In the genomic region with DNA sequence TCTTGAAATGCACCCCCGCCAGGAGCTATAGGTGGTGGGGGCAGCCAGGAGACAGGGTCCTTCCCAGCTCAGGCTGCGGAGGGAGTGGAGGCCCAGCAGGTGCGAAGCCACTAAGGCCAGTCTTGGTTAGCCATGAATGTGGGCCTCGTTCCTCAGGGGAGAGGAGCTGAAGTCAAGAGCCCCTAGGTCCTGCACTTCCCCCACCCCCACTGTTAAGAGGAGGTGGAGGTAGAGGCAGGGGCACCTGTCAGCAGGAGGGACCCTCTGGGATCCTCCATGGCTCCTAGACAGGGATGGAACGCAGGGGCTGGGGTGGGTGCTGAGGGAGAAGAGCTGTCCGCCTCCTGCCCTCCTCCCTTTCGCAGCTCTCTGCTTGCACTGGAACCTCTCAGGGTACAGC, we compare ENCODE assay signal across 25 cellular contexts. TPM values are rescaled to one million over a fixed set of nuclear protein-coding genes. Genes with fewer than 3 reads are reported as not detected.
A peak's percentile ranks its signal among the peaks of the same experiment; 100 is the strongest.
DNase-seq lines count a peak whose midpoint lies in the region; ATAC-seq, FAIRE-seq and TF ChIP-seq lines count a peak whose summit lies in the region.
"Had no signal": no experiment of that assay in that cellular context is flagged by ENCODE, and none has a peak within 500 bp of the region (broad histone marks: within the 10 kb centered on the region; RNA-seq: fewer than 3 reads in every experiment).

No MANE protein-coding gene starts in this region.

- CTCF ChIA-PET in HepG2 (lab: Yijun Ruan, JAX; ENCODE audit: low intra/inter-chr PET ratio, low total read pairs), result no interaction called here

- H3K36me3 ChIP-seq in cardiac muscle cell (no peaks in the 10 kb centered on the region), WERI-Rb-1 (no peaks in the 10 kb centered on the region), HepG2 (replicated peaks in 1 of 2; ENCODE audit: control insufficient read depth in 1 of 2, insufficient read depth in 2 of 2, low read length in 2 of 2) (no peaks in the 10 kb centered on the region), upper lobe of right lung (no peaks in the 10 kb centered on the region)
- H3K36me3 ChIP-seq: ascending aorta, BLaER1 had no signal

- WGBS in HepG2 (ENCODE audit: low lambda C conversion rate), result 77% methylated on average over 7 of the region's 7 CpGs

- no peak for TF ChIP-seq CTCF in cardiac muscle cell (IDR thresholded peaks at IDR 0.05; ENCODE audit: low read depth, low read length)
- no peak for TF ChIP-seq CTCF in WERI-Rb-1 (IDR thresholded peaks at IDR 0.05; ENCODE audit: low read depth, low read length)
- TF ChIP-seq CTCF in HepG2 (CRISPR knock-in tag; IDR thresholded peaks at IDR 0.05), result no peak
- TF ChIP-seq CTCF in upper lobe of right lung (IDR thresholded peaks at IDR 0.05), result no peak

- H3K4me3 ChIP-seq in cardiac muscle cell (no peak overlapping the region), WERI-Rb-1 (ENCODE audit: low read depth, low read length) (no peak overlapping the region), HepG2 (replicated peaks in 1 of 3; ENCODE audit: insufficient read depth in 1 of 3, low read depth in 2 of 3, low read length in 3 of 3) (no peak overlapping the region; a peak in 1 of 6 replicates), upper lobe of right lung (no peak overlapping the region)
- H3K4me3 ChIP-seq: ascending aorta, BLaER1, GM12878 had no signal

- no peaks in the 10 kb centered on the region for H3K79me2 ChIP-seq in HepG2 (ENCODE audit: insufficient read depth, low read length)

- H4K20me1 ChIP-seq in HepG2 (ENCODE audit: insufficient read depth, low read length), result no peaks in the 10 kb centered on the region
- H4K20me1 ChIP-seq: BLaER1 had no signal

- FAIRE-seq in HepG2 (lab: Jason Lieb, UNC), result no peak
- FAIRE-seq: GM12878 had no signal

- intact Hi-C loops in left cardiac atrium (cut with DNase I), result loop anchor here in 1 of 2 donors (10.0 kb wide), 1 partner anchor 281 kb away; no protein-coding TSS in a partner anchor
- intact Hi-C loops in HepG2 (cut with micrococcal nuclease; ENCODE audit: unreplicated experiment), result no loop called here
- intact Hi-C loops in upper lobe of right lung (cut with DNase I), result no loop called here

- H3K27ac ChIP-seq in cardiac muscle cell (peak overlapping the region; percentile 1), WERI-Rb-1 (peak overlapping the region; percentile 43; the same call in 1 of the 2 replicates), HepG2 (ENCODE audit: extremely low read length, insufficient read depth, low read length) (no peak overlapping the region), upper lobe of right lung (no peak overlapping the region)
- H3K27ac ChIP-seq: ascending aorta, BLaER1 had no signal

- no peak overlapping the region for H2AFZ ChIP-seq in HepG2 (ENCODE audit: low read length)

- TF ChIP-seq RAD21 in HepG2 (CRISPR knock-in tag; IDR thresholded peaks at IDR 0.05), result no peak

- POLR2A ChIA-PET in HepG2 (lab: Yijun Ruan, JAX), result no interaction called here

- in situ Hi-C loops in HepG2 (cut with HindIII; ENCODE audit: extremely low pct_ligation_motif_present, low pct_unique_long_range_greater_than_20kb), result loop anchor here (25.0 kb wide), 1 partner anchor 1349 kb away; no protein-coding TSS in a partner anchor

- H3K9me3 ChIP-seq in cardiac muscle cell (ENCODE audit: low read depth) (no peaks in the 10 kb centered on the region), WERI-Rb-1 (ENCODE audit: severe bottlenecking) (no peaks in the 10 kb centered on the region), HepG2 (ENCODE audit: low read length) (no peaks in the 10 kb centered on the region), upper lobe of right lung (no peaks in the 10 kb centered on the region)
- H3K9me3 ChIP-seq: ascending aorta, Caco-2 had no signal

- ATAC-seq in left cardiac atrium, result no peak
- no peak for ATAC-seq in HepG2
- ATAC-seq in upper lobe of right lung, result no peak
- ATAC-seq in GM18873 (IDR thresholded peaks at IDR 0.05; ENCODE audit: low FRiP score, unreplicated experiment), result no peak
- ATAC-seq in HG03280 (IDR thresholded peaks at IDR 0.05; ENCODE audit: unreplicated experiment), result no peak
- ATAC-seq: GM12878 had no signal

- no peak for TF ChIP-seq EP300 in HepG2 (IDR thresholded peaks at IDR 0.05; ENCODE audit: low read depth in 2 of 2, low read length in 2 of 2)
- TF ChIP-seq EP300 in HepG2 (CRISPR knock-in tag; IDR thresholded peaks at IDR 0.05; ENCODE audit: borderline replicate concordance), result no peak

- peaks cover 14% of the 10 kb centered on the region for H3K4me1 ChIP-seq in cardiac muscle cell (ENCODE audit: low read depth)
- peaks cover 6% of the 10 kb centered on the region; the same call in 1 of the 2 replicates for H3K4me1 ChIP-seq in HepG2 (ENCODE audit: insufficient read depth, low read length)
- no peaks in the 10 kb centered on the region for H3K4me1 ChIP-seq in upper lobe of right lung
- H3K4me1 ChIP-seq: ascending aorta, Caco-2 had no signal

- peak in 1 of 2 donors; percentile 30 for DNase-seq in cardiac muscle cell (ENCODE audit: low read depth in 1 of 2, low spot score in 1 of 2)
- DNase-seq in left cardiac atrium, result no peak
- no peak for DNase-seq in WERI-Rb-1
- no peak for DNase-seq in HepG2 (ENCODE audit: low spot score)
- peak; percentile 31 for DNase-seq in upper lobe of right lung
- no peak for DNase-seq in MV-4-11 (lab: John Stamatoyannopoulos, UW)
- DNase-seq: ACHN; activated B cell treated with CpG ODN at 0.5 μM for 24 hours; activated CD4-positive, alpha-beta memory T cell treated with anti-CD3 and anti-CD28 coated beads for 36 hours; Caco-2; DMS79; mammary epithelial cell; NCI-H1105 treated with DMSO at 0.1 percent for 48 hours; NCI-H2081; NCI-H226; NCI-H748 treated with DMSO at 0.1 percent for 48 hours; occipital lobe; OCI-M1; substantia nigra had no signal

- no peak for TF ChIP-seq POLR2A in HepG2 (IDR thresholded peaks at IDR 0.05; ENCODE audit: insufficient read depth in 1 of 2, low read depth in 2 of 2, low read length in 2 of 2)

- no TSS peak for BruUV-seq in HepG2 (replicated peaks; lab: Mats Ljungman, UMichigan)

- peak overlapping the region; percentile 65; the same call in 1 of the 2 replicates for H3K4me2 ChIP-seq in HepG2 (ENCODE audit: low read depth, low read length)
- H3K4me2 ChIP-seq: BLaER1 had no signal

- H3K9ac ChIP-seq in HepG2 (ENCODE audit: insufficient read depth, low read depth, low read length), result no peak overlapping the region
- H3K9ac ChIP-seq: BLaER1 had no signal

- H3K27me3 ChIP-seq in cardiac muscle cell (no peaks in the 10 kb centered on the region), WERI-Rb-1 (ENCODE audit: insufficient read depth, low read depth, severe bottlenecking) (no peaks in the 10 kb centered on the region), HepG2 (ENCODE audit: control insufficient read depth in 1 of 2, insufficient read depth in 2 of 2, low read length in 2 of 2) (peaks cover 1 to 2% of the 10 kb centered on the region in 2 experiments; a peak in 2 of 5 replicates), upper lobe of right lung (peaks cover 51% of the 10 kb centered on the region)

TF ChIP-seq in HepG2, 621 proteins besides CTCF, POLR2A, EP300 and RAD21:
- TF ChIP-seq ZNF30 (CRISPR knock-in tag; IDR thresholded peaks at IDR 0.05) (no peak), ZNF547 (CRISPR knock-in tag; IDR thresholded peaks at IDR 0.05) (no peak), AHR (CRISPR knock-in tag; IDR thresholded peaks at IDR 0.05) (no peak), ZNF333 (CRISPR knock-in tag; IDR thresholded peaks at IDR 0.05; ENCODE audit: borderline replicate concordance) (no peak), RXRA (CRISPR knock-in tag; IDR thresholded peaks at IDR 0.05) (no peak), HOXA3 (CRISPR knock-in tag; IDR thresholded peaks at IDR 0.05) (no peak), PTBP1 (IDR thresholded peaks at IDR 0.05; ENCODE audit: low read depth, low read length, poor library complexity, severe bottlenecking) (no peak), HOXA5 (CRISPR knock-in tag; IDR thresholded peaks at IDR 0.05) (no peak), ARHGAP35 (CRISPR knock-in tag; IDR thresholded peaks at IDR 0.05; ENCODE audit: borderline replicate concordance) (no peak)

RNA-seq across cellular contexts. Expression of a gene that starts 37.1 kb away (rescaled TPM):
- 0.28 and 0.36 TPM in 2 replicates for total RNA-seq in cardiac muscle cell
- polyA plus RNA-seq in cardiac muscle cell, result 1.4 TPM in 1 of 2 replicates, not detected in the other
- total RNA-seq in left cardiac atrium, result not detected
- total RNA-seq in HepG2 (2016; rRNA removed; fragmentation: Illumina TruSeq; extraction: Trizol), result 0.04 TPM in 1 of 2 replicates, not detected in the other
- total RNA-seq in HepG2 (2016; cell fraction: cytosol; rRNA removed; fragmentation: Illumina TruSeq; extraction: Trizol; ENCODE audit: low read depth), result not detected in 2 replicates
- total RNA-seq in HepG2 (2016; cell fraction: insoluble cytoplasmic fraction; rRNA removed; fragmentation: Illumina TruSeq; extraction: Trizol), result not detected in 2 replicates
- not detected in 2 replicates for total RNA-seq in HepG2 (2016; cell fraction: membrane; rRNA removed; fragmentation: Illumina TruSeq; extraction: Trizol)
- total RNA-seq in HepG2 (2016; cell fraction: nucleus; rRNA removed; fragmentation: Illumina TruSeq; extraction: Trizol), result not detected in 2 replicates
- 0.03 and 0.05 TPM in 2 replicates for polyA plus RNA-seq in HepG2 (2011; rRNA removed)
- 0.11 TPM in 1 of 2 replicates, not detected in the other for polyA plus RNA-seq in HepG2 (2011; cell fraction: cytosol; rRNA removed)
- 0.66 and 0.77 TPM in 2 replicates for polyA plus RNA-seq in HepG2 (2011; cell fraction: nucleus; rRNA removed)
- 0.05 TPM in 1 of 2 replicates, not detected in the other for polyA plus RNA-seq in HepG2 (2012)
- polyA plus RNA-seq in HepG2 (2016; cell fraction: cytosol; fragmentation: Illumina TruSeq; extraction: Trizol; ENCODE audit: low read depth), result not detected in 2 replicates
- not detected in 2 replicates for polyA plus RNA-seq in HepG2 (2016; cell fraction: insoluble cytoplasmic fraction; fragmentation: Illumina TruSeq; extraction: Trizol; ENCODE audit: low read depth)
- polyA plus RNA-seq in HepG2 (2016; cell fraction: membrane; fragmentation: Illumina TruSeq; extraction: Trizol; ENCODE audit: low read depth), result not detected in 2 replicates
- polyA plus RNA-seq in HepG2 (2016; cell fraction: nucleus; fragmentation: Illumina TruSeq; extraction: Trizol; ENCODE audit: insufficient read depth, low read depth), result 0.26 TPM in 1 of 2 replicates, not detected in the other
- polyA minus RNA-seq in HepG2 (2011; rRNA and poly(A)+ RNA removed; ENCODE audit: low replicate concordance), result 0.12 TPM in 1 of 2 replicates, not detected in the other
- polyA minus RNA-seq in HepG2 (2011; cell fraction: cytosol; rRNA and poly(A)+ RNA removed), result not detected in 2 replicates
- 0.12 and 0.26 TPM in 2 replicates for polyA minus RNA-seq in HepG2 (2011; cell fraction: nucleus; rRNA and poly(A)+ RNA removed)
- total RNA-seq in upper lobe of right lung, result not detected
- total RNA-seq: Caco-2, mammary epithelial cell, renal cortical epithelial cell had no signal

Comparison
In these comparisons a context has a peak if more than half of its experiments do, and no peak if none do; other contexts are left out.
1. H3K27ac ChIP-seq: peak in cardiac muscle cell (single experiment) and WERI-Rb-1 (single experiment); none in HepG2 (single experiment) and upper lobe of right lung (single experiment).